ENCODE assay signal across 15 cellular contexts in the genomic region with DNA sequence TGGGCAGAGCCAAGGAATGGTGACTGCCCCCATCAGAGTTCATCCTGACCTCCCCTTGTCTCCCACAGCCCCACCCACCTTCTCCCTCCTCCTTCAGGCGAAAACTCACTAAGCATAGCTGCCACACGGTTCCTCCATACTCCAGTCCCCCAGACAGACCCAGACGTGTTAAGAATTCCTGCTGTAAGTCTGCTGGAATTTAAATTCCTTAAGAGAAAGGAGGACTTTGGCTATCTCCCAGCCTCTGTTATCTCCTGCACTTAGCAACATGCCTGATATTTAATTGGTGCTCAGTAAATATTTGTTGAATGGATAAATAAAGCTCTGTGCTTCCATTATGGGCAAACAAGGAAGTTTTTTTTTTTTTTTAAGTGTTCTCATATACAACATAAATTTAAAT.
DNase-seq lines count a peak whose midpoint lies in the region; ATAC-seq and TF ChIP-seq lines count a peak whose summit lies in the region.
"Had no signal": no experiment of that assay in that cellular context is flagged by ENCODE, and none has a peak within 500 bp of the region (broad histone marks: within the 10 kb centered on the region; RNA-seq: fewer than 3 reads in every experiment).

No MANE protein-coding gene starts in this region.

- no peaks in the 10 kb centered on the region for H3K9me3 Mint-ChIP-seq in natural killer cell
- H3K9me3 Mint-ChIP-seq in nephron progenitor cell = no peaks in the 10 kb centered on the region
- peaks cover 0 to 2% (median 0%) of the 10 kb centered on the region in 8 donors for H3K9me3 Mint-ChIP-seq in CD4-positive, alpha-beta memory T cell
- H3K9me3 Mint-ChIP-seq: activated naive CD4-positive, alpha-beta T cell treated with anti-CD3 and anti-CD28 coated beads for 36 hours; CD14-positive monocyte; dendritic cell treated with granulocyte-macrophage colony-stimulating factor and Interleukin-4, amounts not matched to agents 40 ng/mL and 50 ng/mL, for 4 days; stimulated activated effector memory CD8-positive, alpha-beta T cell treated with anti-CD3 and anti-CD28 coated beads, Interleukin-12 subunit alpha, Interleukin-12 subunit beta, amount 100 ng/mL, for 72 hours had no signal

- intact Hi-C loops in natural killer cell (cut with micrococcal nuclease) = no loop called here
- intact Hi-C loops in CD4-positive, alpha-beta memory T cell (cut with micrococcal nuclease) = no loop called here

- H3K4me1 Mint-ChIP-seq in natural killer cell (peaks cover 20 to 37% of the 10 kb centered on the region in 2 donors), nephron progenitor cell (peaks cover 21% of the 10 kb centered on the region)
- no peaks in the 10 kb centered on the region for H3K4me1 Mint-ChIP-seq in CD4-positive, alpha-beta memory T cell

- H3K4me3 Mint-ChIP-seq in natural killer cell (peak overlapping the region; percentile 75), nephron progenitor cell (no peak overlapping the region)
- H3K4me3 Mint-ChIP-seq in CD4-positive, alpha-beta memory T cell = no peak overlapping the region
- H3K4me3 Mint-ChIP-seq: activated CD8-positive, alpha-beta T cell treated with anti-CD3 and anti-CD28 coated beads, Interleukin-2, amount 10 ng/mL, durations not matched to agents 7 days and 5 days; activated naive CD4-positive, alpha-beta T cell treated with anti-CD3 and anti-CD28 coated beads for 36 hours; CD14-positive monocyte; dendritic cell treated with granulocyte-macrophage colony-stimulating factor and Interleukin-4, amounts not matched to agents 40 ng/mL and 50 ng/mL, for 4 days had no signal

- H3K27ac Mint-ChIP-seq in natural killer cell (peak overlapping the region; percentile 87 to 89), nephron progenitor cell (no peak overlapping the region)
- H3K27ac Mint-ChIP-seq in CD4-positive, alpha-beta memory T cell = no peak overlapping the region
- H3K27ac Mint-ChIP-seq: activated naive CD4-positive, alpha-beta T cell treated with anti-CD3 and anti-CD28 coated beads for 36 hours; CD14-positive monocyte; dendritic cell treated with granulocyte-macrophage colony-stimulating factor and Interleukin-4, amounts not matched to agents 40 ng/mL and 50 ng/mL, for 4 days had no signal

- H3K36me3 Mint-ChIP-seq in natural killer cell = no peaks in the 10 kb centered on the region
- H3K36me3 Mint-ChIP-seq in nephron progenitor cell (ENCODE audit: low read depth) = peaks cover 82% of the 10 kb centered on the region
- peaks cover 6 to 42% of the 10 kb centered on the region in 2 donors for H3K36me3 Mint-ChIP-seq in CD4-positive, alpha-beta memory T cell

- POLR2A ChIA-PET in CD4-positive, alpha-beta memory T cell (lab: Charles Lee; ENCODE audit: partially characterized antibody) = interaction anchor here (0.5 kb wide), 1 partner anchor 740 kb away, joined by 3 read pairs; no protein-coding TSS in a partner anchor

- H3K4me1 ChIP-seq in CD4-positive, alpha-beta memory T cell (ENCODE audit: insufficient read depth, low read length) = no peaks in the 10 kb centered on the region
- no peaks in the 10 kb centered on the region for H3K4me1 ChIP-seq in gastroesophageal sphincter
- H3K4me1 ChIP-seq: Peyer's patch had no signal

- 46 to 56% methylated on average over 3 of the region's 3 CpGs for WGBS in gastroesophageal sphincter (ENCODE audit: low coverage in 1 of 2), 2 donors

- TF ChIP-seq POLR2A in gastroesophageal sphincter (IDR thresholded peaks at IDR 0.05) = no peak

- no peaks in the 10 kb centered on the region for H3K36me3 ChIP-seq in CD4-positive, alpha-beta memory T cell (ENCODE audit: insufficient read depth, low read length)
- H3K36me3 ChIP-seq in gastroesophageal sphincter = peaks cover 0 to 43% of the 10 kb centered on the region in 2 donors

- no peaks in the 10 kb centered on the region for H3K27me3 Mint-ChIP-seq in natural killer cell (ENCODE audit: low read depth in 2 of 2)
- no peaks in the 10 kb centered on the region for H3K27me3 Mint-ChIP-seq in nephron progenitor cell (ENCODE audit: low read depth, poor library complexity)
- no peaks in the 10 kb centered on the region for H3K27me3 Mint-ChIP-seq in CD4-positive, alpha-beta memory T cell
- H3K27me3 Mint-ChIP-seq: dendritic cell treated with granulocyte-macrophage colony-stimulating factor and Interleukin-4, amounts not matched to agents 40 ng/mL and 50 ng/mL, for 4 days had no signal

- H3K27ac ChIP-seq in CD4-positive, alpha-beta memory T cell (ENCODE audit: low read depth, low read length) = no peak overlapping the region
- H3K27ac ChIP-seq in gastroesophageal sphincter = no peak overlapping the region
- H3K27ac ChIP-seq: Peyer's patch had no signal

- H3K27me3 ChIP-seq in CD4-positive, alpha-beta memory T cell (ENCODE audit: insufficient read depth, low read length) = no peaks in the 10 kb centered on the region
- no peaks in the 10 kb centered on the region for H3K27me3 ChIP-seq in gastroesophageal sphincter
- H3K27me3 ChIP-seq: Peyer's patch had no signal

- H3K9me3 ChIP-seq in CD4-positive, alpha-beta memory T cell (ENCODE audit: control insufficient read depth in 1 of 2, low read length in 2 of 2) = no peaks in the 10 kb centered on the region
- H3K9me3 ChIP-seq in gastroesophageal sphincter = no peaks in the 10 kb centered on the region
- H3K9me3 ChIP-seq: Peyer's patch had no signal

- peak in 1 of 3 donors; percentile 3 for ATAC-seq in natural killer cell
- ATAC-seq in HG03432 (IDR thresholded peaks at IDR 0.05; ENCODE audit: unreplicated experiment) = no peak
- no peak for ATAC-seq in gastroesophageal sphincter

- CTCF ChIA-PET in CD4-positive, alpha-beta memory T cell (lab: Charles Lee; ENCODE audit: partially characterized antibody) = no interaction called here

- TF ChIP-seq EP300 in gastroesophageal sphincter (IDR thresholded peaks at IDR 0.05) = no peak

- TF ChIP-seq CTCF in AG10803 (conservative IDR thresholded peaks at IDR 0.05; ENCODE audit: low read length) (no peak), epithelial cell of esophagus (IDR thresholded peaks at IDR 0.05; ENCODE audit: insufficient read depth, low read depth, low read length, missing control alignments) (no peak), natural killer cell (IDR thresholded peaks at IDR 0.05) (no peak), nephron progenitor cell (IDR thresholded peaks at IDR 0.05) (no peak), gastroesophageal sphincter (IDR thresholded peaks at IDR 0.05) (no peak)

- DNase-seq in AG10803 (ENCODE audit: low read depth) = peak; percentile 59
- DNase-seq in LoVo (ENCODE audit: low spot score) = peak; percentile 39
- DNase-seq in epithelial cell of esophagus (ENCODE audit: low read depth) = peak; percentile 59
- DNase-seq in natural killer cell = no peak
- no peak for DNase-seq in nephron progenitor cell
- DNase-seq in CD4-positive, alpha-beta memory T cell = no peak
- DNase-seq: activated CD8-positive, alpha-beta T cell treated with anti-CD3 and anti-CD28 coated beads, Interleukin-2, amount 10 ng/mL, durations not matched to agents 7 days and 5 days; NCI-H446; Peyer's patch had no signal

- no peak overlapping the region for H3K4me3 ChIP-seq in AG10803 (ENCODE audit: low read length)
- H3K4me3 ChIP-seq in epithelial cell of esophagus (ENCODE audit: low read length) = no peak overlapping the region
- no peak overlapping the region for H3K4me3 ChIP-seq in CD4-positive, alpha-beta memory T cell (ENCODE audit: low read length in 2 of 2)
- H3K4me3 ChIP-seq in gastroesophageal sphincter = no peak overlapping the region
- H3K4me3 ChIP-seq: Peyer's patch had no signal

Comparison
In these comparisons a context has a peak if more than half of its experiments do, and no peak if none do; other contexts are left out.
1. DNase-seq: peak in AG10803 (single experiment), LoVo (single experiment) and epithelial cell of esophagus (single experiment); none in natural killer cell (single experiment), nephron progenitor cell (single experiment) and CD4-positive, alpha-beta memory T cell (0 of 5).
2. H3K27ac Mint-ChIP-seq: peak in natural killer cell (2 of 2); none in nephron progenitor cell (single experiment) and CD4-positive, alpha-beta memory T cell (0 of 7).